24 cellular contexts compared by ENCODE assay signal in genomic region chr2:135276525-135276924, GRCh38.
DNase-seq lines count a peak whose midpoint lies in the region; ATAC-seq and TF ChIP-seq lines count a peak whose summit lies in the region.
"Had no signal": no experiment of that assay in that cellular context is flagged by ENCODE, and none has a peak within 500 bp of the region (broad histone marks: within the 10 kb centered on the region; RNA-seq: fewer than 3 reads in every experiment).

No MANE protein-coding gene starts in this region.

- no peak overlapping the region for H3K27ac Mint-ChIP-seq in Caco-2 (ENCODE audit: unreplicated experiment)
- no peak overlapping the region for H3K27ac Mint-ChIP-seq in endodermal cell
- H3K27ac Mint-ChIP-seq: B cell; CD4-positive, alpha-beta T cell; CD8-positive, alpha-beta T cell had no signal

- H3K9me3 Mint-ChIP-seq in Caco-2 (ENCODE audit: unreplicated experiment) (no peaks in the 10 kb centered on the region), endodermal cell (peaks cover 20% of the 10 kb centered on the region)

- H3K9me3 ChIP-seq in Caco-2 = peaks cover 4% of the 10 kb centered on the region
- H3K9me3 ChIP-seq in endodermal cell (ENCODE audit: control insufficient read depth, low read length) = peaks cover 25% of the 10 kb centered on the region
- no peaks in the 10 kb centered on the region for H3K9me3 ChIP-seq in liver (ENCODE audit: control insufficient read depth in 4 of 4, low read length in 3 of 4)
- H3K9me3 ChIP-seq: A549 had no signal

- H3K36me3 ChIP-seq in Caco-2 (ENCODE audit: control insufficient read depth, insufficient read depth, low read length) (no peaks in the 10 kb centered on the region), endodermal cell (ENCODE audit: control insufficient read depth, insufficient read depth, low read length) (no peaks in the 10 kb centered on the region), liver (ENCODE audit: control insufficient read depth in 4 of 4, insufficient read depth in 3 of 4, low read depth in 1 of 4, low read length in 3 of 4) (no peaks in the 10 kb centered on the region)

- H3K9ac ChIP-seq in endodermal cell (ENCODE audit: extremely low read depth, low read length, poor library complexity, severe bottlenecking) = no peak overlapping the region
- H3K9ac ChIP-seq in liver (ENCODE audit: low read depth in 1 of 2, low read length in 2 of 2) = no peak overlapping the region
- H3K9ac ChIP-seq: BLaER1 treated with 17β-estradiol and CSF1 and Interleukin-3, amounts not matched to agents 10 nM and 100 nM had no signal

- POLR2A ChIA-PET in Caco-2 (lab: Charles Lee) = no interaction called here

- H3K36me3 Mint-ChIP-seq in Caco-2 (ENCODE audit: insufficient read depth, unreplicated experiment) = no peaks in the 10 kb centered on the region
- peaks cover 10% of the 10 kb centered on the region for H3K36me3 Mint-ChIP-seq in endodermal cell (ENCODE audit: low read depth)

- H3K4me1 Mint-ChIP-seq in Caco-2 (ENCODE audit: low read depth, unreplicated experiment) (peaks cover 18% of the 10 kb centered on the region), endodermal cell (peaks cover 17% of the 10 kb centered on the region)
- H3K4me1 Mint-ChIP-seq: B cell had no signal

- no peaks in the 10 kb centered on the region for H3K27me3 Mint-ChIP-seq in Caco-2 (ENCODE audit: insufficient read depth, unreplicated experiment)
- no peaks in the 10 kb centered on the region for H3K27me3 Mint-ChIP-seq in endodermal cell (ENCODE audit: insufficient read depth)
- H3K27me3 Mint-ChIP-seq: B cell; CD4-positive, alpha-beta T cell had no signal

- DNase-seq in Caco-2 = peak in 1 of 2 experiments; percentile 3
- DNase-seq in endodermal cell = no peak
- no peak for DNase-seq in left lobe of liver (ENCODE audit: low spot score)
- no peak for DNase-seq in NCI-H748 treated with DMSO at 0.1 percent for 48 hours (lab: John Stamatoyannopoulos, UW)
- no peak for DNase-seq in NCI-H1417 treated with DMSO at 0.1 percent for 48 hours (lab: John Stamatoyannopoulos, UW)
- DNase-seq: AML-193; CD4-positive, alpha-beta T cell; CD8-positive, alpha-beta T cell; DMS 273 treated with DMSO at 0.1 percent for 48 hours; DMS153; DMS53; DMS79; DND-41; EL; GDM1 had no signal

- H3K4me1 ChIP-seq in Caco-2 = peaks cover 19% of the 10 kb centered on the region
- no peaks in the 10 kb centered on the region for H3K4me1 ChIP-seq in endodermal cell (ENCODE audit: control insufficient read depth, insufficient read depth, low read length)
- peaks cover 0 to 11% (median 4%) of the 10 kb centered on the region in 4 donors for H3K4me1 ChIP-seq in liver (ENCODE audit: control insufficient read depth in 4 of 4, insufficient read depth in 4 of 4, low read length in 3 of 4)
- H3K4me1 ChIP-seq: A549; BLaER1 treated with 17β-estradiol and CSF1 and Interleukin-3, amounts not matched to agents 10 nM and 100 nM had no signal

- intact Hi-C loops in Caco-2 (cut with micrococcal nuclease; ENCODE audit: unreplicated experiment) = no loop called here

- H3K4me3 Mint-ChIP-seq in Caco-2 (ENCODE audit: unreplicated experiment) (peak overlapping the region; percentile 6), endodermal cell (peak overlapping the region; percentile 1)
- H3K4me3 Mint-ChIP-seq: B cell; CD4-positive, alpha-beta T cell; CD8-positive, alpha-beta T cell had no signal

- peak; percentile 25 to 31 for TF ChIP-seq RAD21 in liver (IDR thresholded peaks at IDR 0.05)

- TF ChIP-seq CTCF in Caco-2 (IDR thresholded peaks at IDR 0.05; ENCODE audit: insufficient read depth in 1 of 2, low read depth in 1 of 2, low read length in 1 of 2, severe bottlenecking in 1 of 2, unreplicated experiment in 1 of 2) (no peak), endodermal cell (conservative IDR thresholded peaks at IDR 0.05) (no peak), liver (IDR thresholded peaks at IDR 0.05; ENCODE audit: low read depth, low read length, missing input control) (no peak)

- 92 to 100% methylated on average over 1 to 2 of the region's 2 CpGs for WGBS in endodermal cell (ENCODE audit: insufficient coverage in 1 of 2, insufficient read length in 1 of 2), 2 experiments
- WGBS in liver = 46% methylated on average over 2 of the region's 2 CpGs

- H3K4me3 ChIP-seq in Caco-2 (ENCODE audit: low read depth, low read length) (no peak overlapping the region), endodermal cell (ENCODE audit: low read length) (peak overlapping the region; percentile 46), liver (ENCODE audit: low read depth in 1 of 3, low read length in 3 of 3) (no peak overlapping the region)
- H3K4me3 ChIP-seq: A549; BLaER1 treated with 17β-estradiol and CSF1 and Interleukin-3, amounts not matched to agents 10 nM and 100 nM; GM12878 had no signal

- H3K27me3 ChIP-seq in Caco-2 (replicated peaks; ENCODE audit: control insufficient read depth, insufficient read depth, low read length) = no peaks in the 10 kb centered on the region
- no peaks in the 10 kb centered on the region for H3K27me3 ChIP-seq in endodermal cell (ENCODE audit: control insufficient read depth, insufficient read depth, low read length, poor library complexity, severe bottlenecking)
- no peaks in the 10 kb centered on the region for H3K27me3 ChIP-seq in liver (ENCODE audit: control insufficient read depth in 4 of 4, insufficient read depth in 4 of 4, low read length in 3 of 4)
- H3K27me3 ChIP-seq: BLaER1 treated with 17β-estradiol and CSF1 and Interleukin-3, amounts not matched to agents 10 nM and 100 nM had no signal

- peak; percentile 93 for ATAC-seq in left lobe of liver
- ATAC-seq in GM21576 (IDR thresholded peaks at IDR 0.05; ENCODE audit: unreplicated experiment) = no peak
- no peak for ATAC-seq in HG03521 (IDR thresholded peaks at IDR 0.05; ENCODE audit: unreplicated experiment)
- ATAC-seq: A549; CD8-positive, alpha-beta T cell; GM12878 had no signal

- H3K27ac ChIP-seq in endodermal cell (ENCODE audit: low read depth, low read length) = no peak overlapping the region
- no peak overlapping the region for H3K27ac ChIP-seq in liver (ENCODE audit: low read depth in 1 of 2, low read length in 2 of 2)
- H3K27ac ChIP-seq: 22Rv1; A549; BLaER1 treated with 17β-estradiol and CSF1 and Interleukin-3, amounts not matched to agents 10 nM and 100 nM; C4-2B had no signal

- CTCF ChIA-PET in Caco-2 (lab: Charles Lee) = no interaction called here

- no TSS peak for BruUV-seq in Caco-2 (replicated peaks; lab: Mats Ljungman, UMichigan)

TF ChIP-seq in liver, 16 proteins besides CTCF, POLR2A, EP300 and RAD21:
- TF ChIP-seq HNF4A (conservative IDR thresholded peaks at IDR 0.05) = peak; percentile 37 to 43
- peak in 1 of 2 donors; percentile 31 for TF ChIP-seq RXRA (IDR thresholded peaks at IDR 0.05)
- TF ChIP-seq ZBTB33 (IDR thresholded peaks at IDR 0.05) = no peak
- peak; percentile 55 for TF ChIP-seq SP1 (IDR thresholded peaks at IDR 0.05)
- no peak for TF ChIP-seq REST (IDR thresholded peaks at IDR 0.05)
- peak; percentile 75 for TF ChIP-seq FOXA1 (IDR thresholded peaks at IDR 0.05)
- peak; percentile 50 for TF ChIP-seq TAF1 (conservative IDR thresholded peaks at IDR 0.05)
- TF ChIP-seq FOXA2 (IDR thresholded peaks at IDR 0.05) = peak; percentile 83
